13 cellular contexts compared by ENCODE assay signal in the genomic region with DNA sequence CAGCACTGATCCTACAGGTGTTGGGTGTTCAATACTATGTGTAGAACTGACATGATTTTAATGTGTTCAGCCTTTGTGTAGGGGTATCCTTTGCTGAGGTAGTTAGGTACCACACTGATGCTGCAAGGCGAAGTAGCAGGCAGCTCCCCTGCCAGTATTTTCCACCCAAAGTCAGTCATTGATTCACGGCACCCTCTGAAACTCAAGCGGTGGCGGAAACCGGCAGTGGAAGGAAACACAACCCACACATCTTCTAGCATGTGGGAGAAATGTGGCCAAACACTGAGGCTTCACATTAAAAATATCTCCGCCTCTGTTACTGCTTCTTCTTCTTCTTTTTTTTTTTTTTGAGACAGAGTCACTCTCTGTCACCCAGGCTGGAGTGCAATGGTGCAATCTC.
DNase-seq lines count a peak whose midpoint lies in the region; ATAC-seq and TF ChIP-seq lines count a peak whose summit lies in the region.
"Had no signal": no experiment of that assay in that cellular context is flagged by ENCODE, and none has a peak within 500 bp of the region (broad histone marks: within the 10 kb centered on the region; RNA-seq: fewer than 3 reads in every experiment).

No MANE protein-coding gene starts in this region.

- H3K9me3 Mint-ChIP-seq in activated CD4-positive, alpha-beta T cell treated with anti-CD3 and anti-CD28 coated beads for 36 hours (ENCODE audit: low read depth), result peaks cover 20% of the 10 kb centered on the region
- peaks cover 13% of the 10 kb centered on the region for H3K9me3 Mint-ChIP-seq in activated CD4-positive, alpha-beta memory T cell treated with anti-CD3 and anti-CD28 coated beads, Interleukin-2, amount 10 ng/mL, durations not matched to agents 7 days and 5 days
- peaks cover 5 to 24% (median 10%) of the 10 kb centered on the region in 11 donors for H3K9me3 Mint-ChIP-seq in naive thymus-derived CD4-positive, alpha-beta T cell
- peaks cover 18% of the 10 kb centered on the region for H3K9me3 Mint-ChIP-seq in stimulated activated naive CD8-positive, alpha-beta T cell treated with anti-CD3 and anti-CD28 coated beads, Interleukin-15, Interleukin-2, amounts not matched to agents 100 ng/mL and 50 ng/mL, for 24 hours

- H3K27me3 ChIP-seq in naive thymus-derived CD4-positive, alpha-beta T cell (ENCODE audit: control insufficient read depth in 2 of 2, insufficient read depth in 2 of 2, low read length in 2 of 2), result no peaks in the 10 kb centered on the region
- H3K27me3 ChIP-seq in adrenal gland, result no peaks in the 10 kb centered on the region
- H3K27me3 ChIP-seq in heart right ventricle, result no peaks in the 10 kb centered on the region

- H3K27me3 Mint-ChIP-seq in activated CD4-positive, alpha-beta T cell treated with anti-CD3 and anti-CD28 coated beads for 36 hours, result peaks cover 19% of the 10 kb centered on the region
- H3K27me3 Mint-ChIP-seq in activated CD4-positive, alpha-beta memory T cell treated with anti-CD3 and anti-CD28 coated beads, Interleukin-2, amount 10 ng/mL, durations not matched to agents 7 days and 5 days, result peaks cover 11% of the 10 kb centered on the region
- H3K27me3 Mint-ChIP-seq in naive thymus-derived CD4-positive, alpha-beta T cell, result peaks cover 0 to 23% (median 0%) of the 10 kb centered on the region in 5 donors
- H3K27me3 Mint-ChIP-seq in stimulated activated naive CD8-positive, alpha-beta T cell treated with anti-CD3 and anti-CD28 coated beads, Interleukin-15, Interleukin-2, amounts not matched to agents 100 ng/mL and 50 ng/mL, for 24 hours, result peaks cover 21% of the 10 kb centered on the region

- no peak overlapping the region for H3K4me3 ChIP-seq in naive thymus-derived CD4-positive, alpha-beta T cell (ENCODE audit: low read length)
- H3K4me3 ChIP-seq in adrenal gland (no peak overlapping the region), heart right ventricle (no peak overlapping the region)
- H3K4me3 ChIP-seq: GM23338 had no signal

- H3K4me1 Mint-ChIP-seq in activated CD4-positive, alpha-beta T cell treated with anti-CD3 and anti-CD28 coated beads for 36 hours, result peaks cover 26% of the 10 kb centered on the region
- H3K4me1 Mint-ChIP-seq in activated CD4-positive, alpha-beta memory T cell treated with anti-CD3 and anti-CD28 coated beads, Interleukin-2, amount 10 ng/mL, durations not matched to agents 7 days and 5 days, result peaks cover 11% of the 10 kb centered on the region
- peaks cover 13 to 28% (median 19%) of the 10 kb centered on the region in 7 donors for H3K4me1 Mint-ChIP-seq in naive thymus-derived CD4-positive, alpha-beta T cell
- peaks cover 28% of the 10 kb centered on the region for H3K4me1 Mint-ChIP-seq in stimulated activated naive CD8-positive, alpha-beta T cell treated with anti-CD3 and anti-CD28 coated beads, Interleukin-15, Interleukin-2, amounts not matched to agents 100 ng/mL and 50 ng/mL, for 24 hours (ENCODE audit: low read depth)

- WGBS in adrenal gland, 4 donors, result 83 to 96% (median 87%) methylated on average over 6 of the region's 6 CpGs
- WGBS in heart right ventricle, 2 donors, result 89 to 95% methylated on average over 6 of the region's 6 CpGs

- no peak overlapping the region for H3K4me3 Mint-ChIP-seq in activated CD4-positive, alpha-beta T cell treated with anti-CD3 and anti-CD28 coated beads for 36 hours
- no peak overlapping the region for H3K4me3 Mint-ChIP-seq in activated CD4-positive, alpha-beta memory T cell treated with anti-CD3 and anti-CD28 coated beads, Interleukin-2, amount 10 ng/mL, durations not matched to agents 7 days and 5 days
- peak overlapping the region in 3 of 10 donors; percentile 10 to 52 (median 16) for H3K4me3 Mint-ChIP-seq in naive thymus-derived CD4-positive, alpha-beta T cell
- H3K4me3 Mint-ChIP-seq in stimulated activated naive CD8-positive, alpha-beta T cell treated with anti-CD3 and anti-CD28 coated beads, Interleukin-15, Interleukin-2, amounts not matched to agents 100 ng/mL and 50 ng/mL, for 24 hours, result no peak overlapping the region
- H3K4me3 Mint-ChIP-seq: GM23338 had no signal

- intact Hi-C loops in activated CD4-positive, alpha-beta T cell treated with anti-CD3 and anti-CD28 coated beads for 36 hours (cut with DNase I, micrococcal nuclease), result no loop called here
- intact Hi-C loops in naive thymus-derived CD4-positive, alpha-beta T cell (cut with micrococcal nuclease), result no loop called here
- intact Hi-C loops in adrenal gland (cut with DNase I), result no loop called here
- intact Hi-C loops in heart right ventricle (cut with DNase I), result no loop called here

- peaks cover 0 to 8% of the 10 kb centered on the region in 2 donors for H3K4me1 ChIP-seq in naive thymus-derived CD4-positive, alpha-beta T cell (ENCODE audit: control insufficient read depth in 2 of 2, insufficient read depth in 2 of 2, low read length in 2 of 2)
- no peaks in the 10 kb centered on the region for H3K4me1 ChIP-seq in adrenal gland (replicated peaks in 1 of 2)
- no peaks in the 10 kb centered on the region for H3K4me1 ChIP-seq in heart right ventricle

- CTCF ChIA-PET in activated CD4-positive, alpha-beta T cell treated with anti-CD3 and anti-CD28 coated beads for 36 hours (lab: Charles Lee), result interaction anchor here (1.1 kb wide), 1 partner anchor 94 kb away, joined by 4 read pairs; no protein-coding TSS in a partner anchor
- CTCF ChIA-PET in activated CD4-positive, alpha-beta memory T cell treated with anti-CD3 and anti-CD28 coated beads, Interleukin-2, amount 10 ng/mL, durations not matched to agents 7 days and 5 days (lab: Charles Lee), result no interaction called here
- CTCF ChIA-PET in naive thymus-derived CD4-positive, alpha-beta T cell (lab: Charles Lee), result no interaction called here

- H3K36me3 Mint-ChIP-seq in activated CD4-positive, alpha-beta T cell treated with anti-CD3 and anti-CD28 coated beads for 36 hours (ENCODE audit: low read depth), result peaks cover 4% of the 10 kb centered on the region
- H3K36me3 Mint-ChIP-seq in activated CD4-positive, alpha-beta memory T cell treated with anti-CD3 and anti-CD28 coated beads, Interleukin-2, amount 10 ng/mL, durations not matched to agents 7 days and 5 days (ENCODE audit: low read depth), result peaks cover 5% of the 10 kb centered on the region
- H3K36me3 Mint-ChIP-seq in naive thymus-derived CD4-positive, alpha-beta T cell, result peaks cover 0 to 12% (median 9%) of the 10 kb centered on the region in 5 donors
- H3K36me3 Mint-ChIP-seq in stimulated activated naive CD8-positive, alpha-beta T cell treated with anti-CD3 and anti-CD28 coated beads, Interleukin-15, Interleukin-2, amounts not matched to agents 100 ng/mL and 50 ng/mL, for 24 hours (ENCODE audit: low read depth), result peaks cover 10% of the 10 kb centered on the region

- POLR2A ChIA-PET in activated CD4-positive, alpha-beta T cell treated with anti-CD3 and anti-CD28 coated beads for 36 hours (lab: Charles Lee), result no interaction called here
- POLR2A ChIA-PET in activated CD4-positive, alpha-beta memory T cell treated with anti-CD3 and anti-CD28 coated beads, Interleukin-2, amount 10 ng/mL, durations not matched to agents 7 days and 5 days (lab: Charles Lee), result no interaction called here
- POLR2A ChIA-PET in naive thymus-derived CD4-positive, alpha-beta T cell (lab: Charles Lee), result no interaction called here

- ATAC-seq in activated CD4-positive, alpha-beta T cell treated with anti-CD3 and anti-CD28 coated beads for 36 hours, result peak; percentile 91
- peak; percentile 56 for ATAC-seq in naive thymus-derived CD4-positive, alpha-beta T cell
- no peak for ATAC-seq in heart right ventricle
- ATAC-seq: GM23338 had no signal

- no peak overlapping the region for H3K27ac ChIP-seq in naive thymus-derived CD4-positive, alpha-beta T cell (ENCODE audit: low read depth, low read length)
- no peak overlapping the region for H3K27ac ChIP-seq in adrenal gland
- H3K27ac ChIP-seq in heart right ventricle, result no peak overlapping the region

- H3K9me3 ChIP-seq in naive thymus-derived CD4-positive, alpha-beta T cell (ENCODE audit: control insufficient read depth in 2 of 3, low read length in 3 of 3), result no peaks in the 10 kb centered on the region
- H3K9me3 ChIP-seq in adrenal gland (replicated peaks in 1 of 3) (no peaks in the 10 kb centered on the region), heart right ventricle (peaks cover 0 to 8% (median 0%) of the 10 kb centered on the region in 11 donors)

- TF ChIP-seq CTCF in adrenal gland (IDR thresholded peaks at IDR 0.05) (no peak), heart right ventricle (IDR thresholded peaks at IDR 0.05) (no peak)

- H3K36me3 ChIP-seq in naive thymus-derived CD4-positive, alpha-beta T cell (ENCODE audit: control insufficient read depth in 2 of 3, insufficient read depth in 3 of 3, low read length in 3 of 3), result no peaks in the 10 kb centered on the region
- no peaks in the 10 kb centered on the region for H3K36me3 ChIP-seq in adrenal gland (replicated peaks in 1 of 2)
- no peaks in the 10 kb centered on the region for H3K36me3 ChIP-seq in heart right ventricle

- peak; percentile 76 for DNase-seq in activated CD4-positive, alpha-beta T cell treated with anti-CD3 and anti-CD28 coated beads for 36 hours
- no peak for DNase-seq in activated CD4-positive, alpha-beta T cell treated with anti-CD3 and anti-CD28 coated beads for 1 hour
- DNase-seq in activated CD4-positive, alpha-beta memory T cell treated with anti-CD3 and anti-CD28 coated beads, Interleukin-2, amount 10 ng/mL, durations not matched to agents 7 days and 5 days, result peak; percentile 52
- peak in 6 of 9 donors; percentile 22 to 61 (median 50) for DNase-seq in naive thymus-derived CD4-positive, alpha-beta T cell
- DNase-seq in adrenal gland, result no peak
- DNase-seq in cortex of kidney (lab: John Stamatoyannopoulos, UW), result no peak
- DNase-seq in heart right ventricle, result no peak
- DNase-seq: foreskin fibroblast, IMR-90, mesendoderm, NCI-H526 treated with DMSO at 0.1 percent for 48 hours had no signal

- TF ChIP-seq POLR2A in adrenal gland (IDR thresholded peaks at IDR 0.05), result no peak

- no peak overlapping the region for H3K27ac Mint-ChIP-seq in activated CD4-positive, alpha-beta T cell treated with anti-CD3 and anti-CD28 coated beads for 36 hours
- H3K27ac Mint-ChIP-seq in activated CD4-positive, alpha-beta memory T cell treated with anti-CD3 and anti-CD28 coated beads, Interleukin-2, amount 10 ng/mL, durations not matched to agents 7 days and 5 days, result no peak overlapping the region
- peak overlapping the region in 3 of 9 donors; percentile 21 to 67 (median 29) for H3K27ac Mint-ChIP-seq in naive thymus-derived CD4-positive, alpha-beta T cell
- peak overlapping the region; percentile 1 for H3K27ac Mint-ChIP-seq in stimulated activated naive CD8-positive, alpha-beta T cell treated with anti-CD3 and anti-CD28 coated beads, Interleukin-15, Interleukin-2, amounts not matched to agents 100 ng/mL and 50 ng/mL, for 24 hours
- H3K27ac Mint-ChIP-seq: GM23338 had no signal

Comparison
In these comparisons a context has a peak if more than half of its experiments do, and no peak if none do; other contexts are left out.
1. DNase-seq: peak in activated CD4-positive, alpha-beta T cell treated with anti-CD3 and anti-CD28 coated beads for 36 hours (single experiment), activated CD4-positive, alpha-beta memory T cell treated with anti-CD3 and anti-CD28 coated beads, Interleukin-2, amount 10 ng/mL, durations not matched to agents 7 days and 5 days (single experiment) and naive thymus-derived CD4-positive, alpha-beta T cell (6 of 9); none in activated CD4-positive, alpha-beta T cell treated with anti-CD3 and anti-CD28 coated beads for 1 hour (single experiment), adrenal gland (0 of 7), cortex of kidney (single experiment) and heart right ventricle (0 of 2).
2. ATAC-seq: peak in activated CD4-positive, alpha-beta T cell treated with anti-CD3 and anti-CD28 coated beads for 36 hours (single experiment) and naive thymus-derived CD4-positive, alpha-beta T cell (single experiment); none in heart right ventricle (0 of 8).